ENCODE assay signal across 8 cellular contexts in genomic region chr12:6341439-6342139, GRCh38. TPM values are rescaled to one million over a fixed set of nuclear protein-coding genes. Genes with fewer than 3 reads are reported as not detected.
DNase-seq lines count a peak whose midpoint lies in the region; ATAC-seq, FAIRE-seq and TF ChIP-seq lines count a peak whose summit lies in the region.

Gene TNFRSF1A, minus strand, starts transcription at chr12:6342076. Its CDS starts 262 bp downstream, at chr12:6341814.

- H3K27me3 Mint-ChIP-seq in neural crest cell (ENCODE audit: low read depth): no peaks in the 10 kb centered on the region

- peak within 1 kb of the TSS; percentile 32 to 74 for H3K4me3 ChIP-seq in aorta (ENCODE audit: low read length in 2 of 2)

- no peaks in the 10 kb centered on the region for H3K27me3 ChIP-seq in aorta (ENCODE audit: control insufficient read depth in 1 of 2, insufficient read depth in 2 of 2, low read length in 1 of 2)

- peaks cover 2 to 3% of the 10 kb centered on the region in 2 donors for H3K4me1 ChIP-seq in aorta (ENCODE audit: control insufficient read depth in 1 of 2, insufficient read depth in 2 of 2, low read length in 2 of 2)

- H3K36me3 ChIP-seq in aorta (ENCODE audit: control insufficient read depth in 1 of 2, insufficient read depth in 2 of 2, low read length in 1 of 2): no peaks in the 10 kb centered on the region

- intact Hi-C loops in aorta (cut with DNase I): loop anchor here (5.0 kb wide), 2 partner anchors 41 to 81 kb away; partner anchors contain the start of gene LTBR (in 1 of the 2)

- ATAC-seq in aorta (ENCODE audit: low FRiP score): peak; percentile 82

- peak; percentile 50 for FAIRE-seq in GM18507 (lab: Jason Lieb, UNC)

- no peak for TF ChIP-seq CTCF in neural crest cell (conservative IDR thresholded peaks at IDR 0.05)

- H3K27ac ChIP-seq in aorta (ENCODE audit: low read depth in 1 of 2, low read length in 2 of 2): peak within 1 kb of the TSS; percentile 29 to 96

- no peak within 1 kb of the TSS for H3K4me3 Mint-ChIP-seq in neural crest cell

- H3K27ac Mint-ChIP-seq in neural crest cell (ENCODE audit: unreplicated experiment): peak within 1 kb of the TSS; percentile 95

- H3K9me3 ChIP-seq in aorta (ENCODE audit: control insufficient read depth, low read length): no peaks in the 10 kb centered on the region

- no peak for DNase-seq in GM18507 (ENCODE audit: extremely low spot score, insufficient read length, low read depth)
- peak; percentile 81 to 87 for DNase-seq in NOMO-1 (lab: John Stamatoyannopoulos, UW; ENCODE audit: unreplicated experiment in 2 of 2)
- DNase-seq in activated effector memory CD4-positive, alpha-beta T cell treated with anti-CD3 and anti-CD28 coated beads, Interleukin-2, amount 50 U/mL, for 16 hours: peak; percentile 79
- DNase-seq in foreskin melanocyte: peak; percentile 63
- peak; percentile 30 for DNase-seq in neural crest cell (ENCODE audit: low read depth, low spot score)
- peak in 1 of 2 donors; percentile 90 for DNase-seq in aorta
- DNase-seq in NCI-H1417 (lab: John Stamatoyannopoulos, UW): no peak
- no peak for DNase-seq in NCI-H510A (lab: John Stamatoyannopoulos, UW)

- H3K36me3 Mint-ChIP-seq in neural crest cell (ENCODE audit: low read depth): no peaks in the 10 kb centered on the region

- 0% methylated on average over 21 of the region's 21 CpGs for WGBS in aorta, 2 donors

- H3K4me1 Mint-ChIP-seq in neural crest cell: peaks cover 25% of the 10 kb centered on the region

- H3K9me3 Mint-ChIP-seq in neural crest cell: no peaks in the 10 kb centered on the region

RNA-seq across cellular contexts. Expression of gene TNFRSF1A, which starts in this region (rescaled TPM):
- total RNA-seq in neural crest cell (41.5 and 47.7 TPM in 2 replicates), aorta (100 to 1,000 TPM; 190 to 236 TPM)
- 100 to 1,000 TPM in 1 of 2 donors, 10 to 100 TPM in 1; 36.9 to 112 TPM for polyA plus RNA-seq in aorta

Comparison
In these comparisons a context has a peak if more than half of its experiments do, and no peak if none do; other contexts are left out.
1. DNase-seq: peak in NOMO-1 (2 of 2), activated effector memory CD4-positive, alpha-beta T cell treated with anti-CD3 and anti-CD28 coated beads, Interleukin-2, amount 50 U/mL, for 16 hours (single experiment), foreskin melanocyte (single experiment) and neural crest cell (single experiment); none in GM18507 (single experiment), NCI-H1417 (0 of 3) and NCI-H510A (single experiment).